ENCODE assay signal across 11 cellular contexts in genomic region chr22:44191036-44191454, GRCh38. TPM values are rescaled to one million over a fixed set of nuclear protein-coding genes. Genes with fewer than 3 reads are reported as not detected.
DNase-seq lines count a peak whose midpoint lies in the region; ATAC-seq, FAIRE-seq and TF ChIP-seq lines count a peak whose summit lies in the region.
"Had no signal": no experiment of that assay in that cellular context is flagged by ENCODE, and none has a peak within 500 bp of the region (broad histone marks: within the 10 kb centered on the region; RNA-seq: fewer than 3 reads in every experiment).

No MANE protein-coding gene starts in this region.

- 3% methylated on average over 6 of the region's 9 CpGs for WGBS in HepG2 (ENCODE audit: low lambda C conversion rate)
- 68 to 79% (median 71%) methylated on average over 9 of the region's 9 CpGs for WGBS in heart left ventricle, 4 donors

- peaks cover 74% of the 10 kb centered on the region for H3K4me1 Mint-ChIP-seq in dendritic cell treated with granulocyte-macrophage colony-stimulating factor and Interleukin-4, amounts not matched to agents 40 ng/mL and 50 ng/mL, for 4 days (ENCODE audit: low read depth)

- no peaks in the 10 kb centered on the region for H3K79me2 ChIP-seq in HepG2 (ENCODE audit: insufficient read depth, low read length)

- H3K27me3 ChIP-seq in HepG2 (ENCODE audit: control insufficient read depth in 1 of 2, insufficient read depth in 2 of 2, low read length in 2 of 2) (peaks cover 1 to 7% of the 10 kb centered on the region in 2 experiments; a peak in 3 of 5 replicates), heart left ventricle (peaks cover 0 to 6% (median 0%) of the 10 kb centered on the region in 9 donors)

- CTCF ChIA-PET in HepG2 (lab: Yijun Ruan, JAX; ENCODE audit: low intra/inter-chr PET ratio, low total read pairs): no interaction called here

- intact Hi-C loops in dendritic cell treated with granulocyte-macrophage colony-stimulating factor and Interleukin-4, amounts not matched to agents 40 ng/mL and 50 ng/mL, for 4 days (cut with micrococcal nuclease): no loop called here
- intact Hi-C loops in HepG2 (cut with micrococcal nuclease; ENCODE audit: unreplicated experiment) (no loop called here), heart left ventricle (cut with DNase I) (no loop called here)

- H3K4me2 ChIP-seq in HepG2 (ENCODE audit: low read depth, low read length): no peak overlapping the region

- no peaks in the 10 kb centered on the region for H3K9me3 Mint-ChIP-seq in dendritic cell treated with granulocyte-macrophage colony-stimulating factor and Interleukin-4, amounts not matched to agents 40 ng/mL and 50 ng/mL, for 4 days

- TF ChIP-seq EP300 in HepG2 (IDR thresholded peaks at IDR 0.05; ENCODE audit: low read depth in 2 of 2, low read length in 2 of 2) (no peak), HepG2 (CRISPR knock-in tag; IDR thresholded peaks at IDR 0.05; ENCODE audit: borderline replicate concordance) (no peak)

- H4K20me1 ChIP-seq in HepG2 (ENCODE audit: insufficient read depth, low read length): no peaks in the 10 kb centered on the region

- no peak overlapping the region for H3K9ac ChIP-seq in HepG2 (ENCODE audit: insufficient read depth, low read depth, low read length)

- TF ChIP-seq CTCF in GM13976 (IDR thresholded peaks at IDR 0.05; ENCODE audit: borderline replicate concordance, control extremely low read depth, extremely low read depth, insufficient read depth, missing control alignments) (no peak), HepG2 (CRISPR knock-in tag; IDR thresholded peaks at IDR 0.05) (no peak), heart left ventricle (IDR thresholded peaks at IDR 0.05) (no peak)

- in situ Hi-C loops in GM13976 (cut with MboI; ENCODE audit: low sequenced_read_pairs, unreplicated experiment) (no loop called here), HepG2 (cut with HindIII; ENCODE audit: extremely low pct_ligation_motif_present, low pct_unique_long_range_greater_than_20kb) (no loop called here)

- H3K4me1 ChIP-seq in HepG2 (ENCODE audit: insufficient read depth, low read length) (no peaks in the 10 kb centered on the region), heart left ventricle (peaks cover 0 to 5% (median 0%) of the 10 kb centered on the region in 12 donors)
- H3K4me1 ChIP-seq: tibial artery had no signal

- H3K36me3 Mint-ChIP-seq in dendritic cell treated with granulocyte-macrophage colony-stimulating factor and Interleukin-4, amounts not matched to agents 40 ng/mL and 50 ng/mL, for 4 days (ENCODE audit: low read depth): peaks cover 82% of the 10 kb centered on the region

- H3K36me3 ChIP-seq in HepG2 (replicated peaks in 1 of 2; ENCODE audit: control insufficient read depth in 1 of 2, insufficient read depth in 2 of 2, low read length in 2 of 2) (no peaks in the 10 kb centered on the region), heart left ventricle (peaks cover 0 to 14% (median 0%) of the 10 kb centered on the region in 9 donors)
- H3K36me3 ChIP-seq: gastroesophageal sphincter, tibial artery had no signal

- no peak overlapping the region for H2AFZ ChIP-seq in HepG2 (ENCODE audit: low read length)

- H3K27me3 Mint-ChIP-seq in dendritic cell treated with granulocyte-macrophage colony-stimulating factor and Interleukin-4, amounts not matched to agents 40 ng/mL and 50 ng/mL, for 4 days: no peaks in the 10 kb centered on the region

- no peak for ATAC-seq in HG02759 (IDR thresholded peaks at IDR 0.05; ENCODE audit: unreplicated experiment)
- ATAC-seq in HepG2: no peak
- no peak for ATAC-seq in heart left ventricle
- ATAC-seq: gastroesophageal sphincter had no signal

- peak overlapping the region; percentile 39 for H3K27ac Mint-ChIP-seq in dendritic cell treated with granulocyte-macrophage colony-stimulating factor and Interleukin-4, amounts not matched to agents 40 ng/mL and 50 ng/mL, for 4 days

- H3K4me3 Mint-ChIP-seq in dendritic cell treated with granulocyte-macrophage colony-stimulating factor and Interleukin-4, amounts not matched to agents 40 ng/mL and 50 ng/mL, for 4 days: no peak overlapping the region

- no peak for FAIRE-seq in HepG2 (lab: Jason Lieb, UNC)

- peak; percentile 72 for DNase-seq in GM13976 (ENCODE audit: low spot score)
- DNase-seq in T-helper 22 cell (ENCODE audit: low read depth): peak; percentile 17
- DNase-seq in stimulated activated CD8-positive, alpha-beta memory T cell treated with anti-CD3 and anti-CD28 coated beads, Interleukin-2, amount 100 ng/mL, for 48 hours (ENCODE audit: low read depth in 2 of 2): peak; percentile 32 to 44
- DNase-seq in HepG2 (ENCODE audit: low spot score): no peak
- no peak for DNase-seq in heart left ventricle
- no peak for DNase-seq in HUDEP-2 (lab: John Stamatoyannopoulos, UW; ENCODE audit: unreplicated experiment in 76 of 76)
- DNase-seq: tibial artery had no signal

- BruUV-seq in HepG2 (replicated peaks; lab: Mats Ljungman, UMichigan): no TSS peak

- H3K4me3 ChIP-seq in HepG2 (replicated peaks in 1 of 3; ENCODE audit: insufficient read depth in 1 of 3, low read depth in 2 of 3, low read length in 3 of 3): no peak overlapping the region
- H3K4me3 ChIP-seq in heart left ventricle: no peak overlapping the region
- H3K4me3 ChIP-seq: gastroesophageal sphincter, skin epidermis, tibial artery had no signal

- no peak overlapping the region for H3K27ac ChIP-seq in HepG2 (ENCODE audit: extremely low read length, insufficient read depth, low read length)
- H3K27ac ChIP-seq in heart left ventricle: no peak overlapping the region
- H3K27ac ChIP-seq: gastroesophageal sphincter, skin epidermis, tibial artery had no signal

- no peak for TF ChIP-seq RAD21 in HepG2 (CRISPR knock-in tag; IDR thresholded peaks at IDR 0.05)

- TF ChIP-seq POLR2A in HepG2 (IDR thresholded peaks at IDR 0.05; ENCODE audit: insufficient read depth in 1 of 2, low read depth in 2 of 2, low read length in 2 of 2): no peak
- TF ChIP-seq POLR2A in heart left ventricle (IDR thresholded peaks at IDR 0.05): no peak

- no peaks in the 10 kb centered on the region for H3K9me3 ChIP-seq in HepG2 (ENCODE audit: low read length)
- no peaks in the 10 kb centered on the region for H3K9me3 ChIP-seq in heart left ventricle
- H3K9me3 ChIP-seq: gastroesophageal sphincter, tibial artery had no signal

- POLR2A ChIA-PET in HepG2 (lab: Yijun Ruan, JAX): no interaction called here

TF ChIP-seq in HepG2, 621 proteins besides CTCF, POLR2A, EP300 and RAD21 (continues in another document):
- TF ChIP-seq MIER3 (CRISPR knock-in tag; IDR thresholded peaks at IDR 0.05; ENCODE audit: borderline replicate concordance) (no peak), HOXD1 (CRISPR knock-in tag; IDR thresholded peaks at IDR 0.05) (no peak), SNRNP70 (IDR thresholded peaks at IDR 0.05; ENCODE audit: low read depth, low read length) (no peak), HINFP (CRISPR knock-in tag; IDR thresholded peaks at IDR 0.05; ENCODE audit: low read depth) (no peak), ZNF780A (CRISPR knock-in tag; IDR thresholded peaks at IDR 0.05) (no peak)
- TF ChIP-seq, protein P1, sequence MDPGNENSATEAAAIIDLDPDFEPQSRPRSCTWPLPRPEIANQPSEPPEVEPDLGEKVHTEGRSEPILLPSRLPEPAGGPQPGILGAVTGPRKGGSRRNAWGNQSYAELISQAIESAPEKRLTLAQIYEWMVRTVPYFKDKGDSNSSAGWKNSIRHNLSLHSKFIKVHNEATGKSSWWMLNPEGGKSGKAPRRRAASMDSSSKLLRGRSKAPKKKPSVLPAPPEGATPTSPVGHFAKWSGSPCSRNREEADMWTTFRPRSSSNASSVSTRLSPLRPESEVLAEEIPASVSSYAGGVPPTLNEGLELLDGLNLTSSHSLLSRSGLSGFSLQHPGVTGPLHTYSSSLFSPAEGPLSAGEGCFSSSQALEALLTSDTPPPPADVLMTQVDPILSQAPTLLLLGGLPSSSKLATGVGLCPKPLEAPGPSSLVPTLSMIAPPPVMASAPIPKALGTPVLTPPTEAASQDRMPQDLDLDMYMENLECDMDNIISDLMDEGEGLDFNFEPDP (CRISPR knock-in tag; conservative IDR thresholded peaks at IDR 0.05): no peak

RNA-seq across cellular contexts. Expression of gene PARVG, which starts 10.3 kb away (rescaled TPM):
- total RNA-seq in HepG2 (2016; rRNA removed; fragmentation: Illumina TruSeq; extraction: Trizol): not detected in 2 replicates
- not detected in 2 replicates for total RNA-seq in HepG2 (2016; cell fraction: cytosol; rRNA removed; fragmentation: Illumina TruSeq; extraction: Trizol; ENCODE audit: low read depth)
- total RNA-seq in HepG2 (2016; cell fraction: insoluble cytoplasmic fraction; rRNA removed; fragmentation: Illumina TruSeq; extraction: Trizol): not detected in 2 replicates
- not detected in 2 replicates for total RNA-seq in HepG2 (2016; cell fraction: membrane; rRNA removed; fragmentation: Illumina TruSeq; extraction: Trizol)
- total RNA-seq in HepG2 (2016; cell fraction: nucleus; rRNA removed; fragmentation: Illumina TruSeq; extraction: Trizol): not detected in 2 replicates
- not detected in 2 replicates for polyA plus RNA-seq in HepG2 (2011; rRNA removed)
- polyA plus RNA-seq in HepG2 (2011; cell fraction: cytosol; rRNA removed): not detected in 2 replicates
- 0.02 TPM in 1 of 2 replicates, not detected in the other for polyA plus RNA-seq in HepG2 (2011; cell fraction: nucleus; rRNA removed)
- not detected in 2 replicates for polyA plus RNA-seq in HepG2 (2012)
- not detected in 2 replicates for polyA plus RNA-seq in HepG2 (2016; cell fraction: cytosol; fragmentation: Illumina TruSeq; extraction: Trizol; ENCODE audit: low read depth)
- polyA plus RNA-seq in HepG2 (2016; cell fraction: insoluble cytoplasmic fraction; fragmentation: Illumina TruSeq; extraction: Trizol; ENCODE audit: low read depth): not detected in 2 replicates
- polyA plus RNA-seq in HepG2 (2016; cell fraction: membrane; fragmentation: Illumina TruSeq; extraction: Trizol; ENCODE audit: low read depth): not detected in 2 replicates
- polyA plus RNA-seq in HepG2 (2016; cell fraction: nucleus; fragmentation: Illumina TruSeq; extraction: Trizol; ENCODE audit: insufficient read depth, low read depth): not detected in 2 replicates
- not detected in 2 replicates for polyA minus RNA-seq in HepG2 (2011; rRNA and poly(A)+ RNA removed; ENCODE audit: low replicate concordance)
- not detected in 2 replicates for polyA minus RNA-seq in HepG2 (2011; cell fraction: cytosol; rRNA and poly(A)+ RNA removed)
- polyA minus RNA-seq in HepG2 (2011; cell fraction: nucleus; rRNA and poly(A)+ RNA removed): not detected in 2 replicates
- 10 to 100 TPM in 1 of 9 donors, 1 to 10 TPM in 8; 1.1 to 34.8 (median 2.1) TPM for total RNA-seq in heart left ventricle
- polyA plus RNA-seq in heart left ventricle: 1 to 10 TPM; 2.6 to 3.0 TPM

Comparison
In these comparisons a context has a peak if more than half of its experiments do, and no peak if none do; other contexts are left out.
1. DNase-seq: peak in GM13976 (single experiment), T-helper 22 cell (single experiment) and stimulated activated CD8-positive, alpha-beta memory T cell treated with anti-CD3 and anti-CD28 coated beads, Interleukin-2, amount 100 ng/mL, for 48 hours (2 of 2); none in HepG2 (single experiment), heart left ventricle (0 of 5) and HUDEP-2 (0 of 76).